ENCODE assay signal across 8 cellular contexts in genomic region chr1:36369472-36369871, GRCh38. TPM values are rescaled to one million over a fixed set of nuclear protein-coding genes. Genes with fewer than 3 reads are reported as not detected.
DNase-seq lines count a peak whose midpoint lies in the region; ATAC-seq and TF ChIP-seq lines count a peak whose summit lies in the region.

No MANE protein-coding gene starts in this region.

- H3K36me3 Mint-ChIP-seq in natural killer cell, result no peaks in the 10 kb centered on the region
- no peaks in the 10 kb centered on the region for H3K36me3 Mint-ChIP-seq in natural killer cell treated with Interleukin-12 subunit alpha and Interleukin-12 subunit beta and Interleukin-15 and Interleukin-18, amount 100 ng/mL, for 72 hours
- peaks cover 28% of the 10 kb centered on the region for H3K36me3 Mint-ChIP-seq in effector memory CD8-positive, alpha-beta T cell (ENCODE audit: insufficient read depth)

- ATAC-seq in natural killer cell (no peak), HG02973 (IDR thresholded peaks at IDR 0.05; ENCODE audit: unreplicated experiment) (no peak)
- no peak for ATAC-seq in natural killer cell treated with Interleukin-12 subunit alpha and Interleukin-12 subunit beta and Interleukin-15 and Interleukin-18, amount 100 ng/mL, for 72 hours
- ATAC-seq in effector memory CD8-positive, alpha-beta T cell (replicated peaks), result no peak

- H3K4me3 Mint-ChIP-seq in natural killer cell, result no peak overlapping the region
- no peak overlapping the region for H3K4me3 Mint-ChIP-seq in natural killer cell treated with Interleukin-12 subunit alpha and Interleukin-12 subunit beta and Interleukin-15 and Interleukin-18, amount 100 ng/mL, for 72 hours
- H3K4me3 Mint-ChIP-seq in effector memory CD8-positive, alpha-beta T cell, result no peak overlapping the region

- DNase-seq in natural killer cell, result no peak
- DNase-seq in natural killer cell treated with Interleukin-12 subunit alpha and Interleukin-12 subunit beta and Interleukin-15 and Interleukin-18, amount 100 ng/mL, for 72 hours (ENCODE audit: low spot score), result no peak
- DNase-seq in RPMI8226, result peak; percentile 35
- DNase-seq in effector memory CD8-positive, alpha-beta T cell, result no peak
- no peak for DNase-seq in DMS153 treated with DMSO at 0.1 percent for 48 hours (lab: John Stamatoyannopoulos, UW; ENCODE audit: unreplicated experiment)
- DNase-seq in A172 (ENCODE audit: low spot score), result no peak
- DNase-seq in iPS-NIHi11 (ENCODE audit: low spot score), result no peak

- peaks cover 44 to 65% of the 10 kb centered on the region in 2 donors for H3K4me1 Mint-ChIP-seq in natural killer cell
- H3K4me1 Mint-ChIP-seq in natural killer cell treated with Interleukin-12 subunit alpha and Interleukin-12 subunit beta and Interleukin-15 and Interleukin-18, amount 100 ng/mL, for 72 hours (ENCODE audit: low read depth in 2 of 2), result peaks cover 48 to 52% of the 10 kb centered on the region in 2 donors
- H3K4me1 Mint-ChIP-seq in effector memory CD8-positive, alpha-beta T cell (ENCODE audit: low read depth in 2 of 2), result peaks cover 47 to 56% of the 10 kb centered on the region in 2 donors

- no peaks in the 10 kb centered on the region for H3K27me3 Mint-ChIP-seq in natural killer cell (ENCODE audit: low read depth in 2 of 2)
- H3K27me3 Mint-ChIP-seq in natural killer cell treated with Interleukin-12 subunit alpha and Interleukin-12 subunit beta and Interleukin-15 and Interleukin-18, amount 100 ng/mL, for 72 hours, result no peaks in the 10 kb centered on the region
- H3K27me3 Mint-ChIP-seq in effector memory CD8-positive, alpha-beta T cell, result no peaks in the 10 kb centered on the region

- peak overlapping the region; percentile 73 to 74 for H3K27ac Mint-ChIP-seq in natural killer cell
- H3K27ac Mint-ChIP-seq in natural killer cell treated with Interleukin-12 subunit alpha and Interleukin-12 subunit beta and Interleukin-15 and Interleukin-18, amount 100 ng/mL, for 72 hours, result peak overlapping the region in 1 of 2 donors; percentile 68
- H3K27ac Mint-ChIP-seq in effector memory CD8-positive, alpha-beta T cell, result peak overlapping the region; percentile 86 to 90

- TF ChIP-seq CTCF in natural killer cell (IDR thresholded peaks at IDR 0.05), result no peak

- intact Hi-C loops in natural killer cell (cut with micrococcal nuclease), result loop anchor here (5.0 kb wide), 3 partner anchors 33 to 62 kb away; partner anchors contain the start of genes EVA1B and SH3D21

- no peaks in the 10 kb centered on the region for H3K9me3 Mint-ChIP-seq in natural killer cell
- no peaks in the 10 kb centered on the region for H3K9me3 Mint-ChIP-seq in natural killer cell treated with Interleukin-12 subunit alpha and Interleukin-12 subunit beta and Interleukin-15 and Interleukin-18, amount 100 ng/mL, for 72 hours
- H3K9me3 Mint-ChIP-seq in effector memory CD8-positive, alpha-beta T cell, result no peaks in the 10 kb centered on the region

RNA-seq across cellular contexts. Expression of gene STK40, which starts 16.3 kb away (rescaled TPM):
- 10 to 100 TPM; 55.9 to 65.3 (median 59.8) TPM for total RNA-seq in natural killer cell
- 10 to 100 TPM; 58.2 to 76.1 TPM for total RNA-seq in natural killer cell treated with Interleukin-12 subunit alpha and Interleukin-12 subunit beta and Interleukin-15 and Interleukin-18, amount 100 ng/mL, for 72 hours
- 13.8 and 17.1 TPM in 2 replicates for total RNA-seq in A172 (2014; rRNA removed; shearing (Covaris generic))

RNA-seq across cellular contexts. Expression of gene LSM10, which starts 28.2 kb away (rescaled TPM):
- total RNA-seq in natural killer cell, result 10 to 100 TPM; 25.2 to 30.4 (median 26.6) TPM
- total RNA-seq in natural killer cell treated with Interleukin-12 subunit alpha and Interleukin-12 subunit beta and Interleukin-15 and Interleukin-18, amount 100 ng/mL, for 72 hours, result 10 to 100 TPM; 56.6 to 58.1 TPM
- 6.4 and 7.0 TPM in 2 replicates for total RNA-seq in A172 (2014; rRNA removed; shearing (Covaris generic))

RNA-seq across cellular contexts. Expression of gene EVA1B, which starts 46.0 kb away (rescaled TPM):
- total RNA-seq in natural killer cell, result 1 to 10 TPM; 4.0 to 8.0 (median 4.9) TPM
- total RNA-seq in natural killer cell treated with Interleukin-12 subunit alpha and Interleukin-12 subunit beta and Interleukin-15 and Interleukin-18, amount 100 ng/mL, for 72 hours, result 1 to 10 TPM; 5.8 to 6.3 TPM
- 9.6 and 17.8 TPM in 2 replicates for total RNA-seq in A172 (2014; rRNA removed; shearing (Covaris generic))
